ENCODE assay signal across 25 cellular contexts in genomic region chr10:133133471-133134231, GRCh38. TPM values are rescaled to one million over a fixed set of nuclear protein-coding genes. Genes with fewer than 3 reads are reported as not detected.
DNase-seq lines count a peak whose midpoint lies in the region; ATAC-seq and TF ChIP-seq lines count a peak whose summit lies in the region.
"Had no signal": no experiment of that assay in that cellular context is flagged by ENCODE, and none has a peak within 500 bp of the region (broad histone marks: within the 10 kb centered on the region; RNA-seq: fewer than 3 reads in every experiment).

No MANE protein-coding gene starts in this region.

- no peak for TF ChIP-seq POLR2A in ovary (IDR thresholded peaks at IDR 0.05)
- no peak for TF ChIP-seq POLR2A in esophagus muscularis mucosa (IDR thresholded peaks at IDR 0.05; ENCODE audit: low read depth)

- no peak for TF ChIP-seq EP300 in ovary (IDR thresholded peaks at IDR 0.05)
- TF ChIP-seq EP300 in esophagus muscularis mucosa (IDR thresholded peaks at IDR 0.05), result no peak

- WGBS in ovary, 3 donors, result 76 to 85% (median 78%) methylated on average over 20 of the region's 20 CpGs
- 79% methylated on average over 18 of the region's 20 CpGs for WGBS in esophagus muscularis mucosa

- H3K4me1 ChIP-seq in ovary (ENCODE audit: insufficient read depth), result no peaks in the 10 kb centered on the region
- H3K4me1 ChIP-seq in esophagus muscularis mucosa, result no peaks in the 10 kb centered on the region
- H3K4me1 ChIP-seq: gastroesophageal sphincter, pancreas, suprapubic skin had no signal

- H3K4me3 Mint-ChIP-seq in activated CD4-positive, alpha-beta memory T cell treated with anti-CD3 and anti-CD28 coated beads for 36 hours, result no peak overlapping the region
- H3K4me3 Mint-ChIP-seq: activated CD8-positive, alpha-beta T cell treated with anti-CD3 and anti-CD28 coated beads for 36 hours; activated naive CD8-positive, alpha-beta T cell treated with anti-CD3 and anti-CD28 coated beads, Interleukin-2, amount 10 ng/mL, durations not matched to agents 7 days and 5 days; naive thymus-derived CD4-positive, alpha-beta T cell had no signal

- POLR2A ChIA-PET in activated CD4-positive, alpha-beta memory T cell treated with anti-CD3 and anti-CD28 coated beads for 36 hours (lab: Charles Lee), result no interaction called here

- H3K27ac ChIP-seq in ovary (no peak overlapping the region), esophagus muscularis mucosa (replicated peaks in 1 of 4) (no peak overlapping the region)
- H3K27ac ChIP-seq: C4-2B, gastroesophageal sphincter, pancreas, suprapubic skin had no signal

- H3K4me3 ChIP-seq in ovary, result no peak overlapping the region
- no peak overlapping the region for H3K4me3 ChIP-seq in esophagus muscularis mucosa
- H3K4me3 ChIP-seq: gastroesophageal sphincter, pancreas, suprapubic skin had no signal

- no peak for TF ChIP-seq CTCF in ovary (IDR thresholded peaks at IDR 0.05)
- no peak for TF ChIP-seq CTCF in esophagus muscularis mucosa (IDR thresholded peaks at IDR 0.05)

- intact Hi-C loops in activated CD4-positive, alpha-beta memory T cell treated with anti-CD3 and anti-CD28 coated beads for 36 hours (cut with micrococcal nuclease), result no loop called here
- intact Hi-C loops in left ventricle myocardium superior (cut with micrococcal nuclease) (no loop called here), ovary (cut with DNase I) (no loop called here), esophagus muscularis mucosa (cut with DNase I) (no loop called here)

- no peak for ATAC-seq in left ventricle myocardium superior
- ATAC-seq in GM19035 (IDR thresholded peaks at IDR 0.05; ENCODE audit: unreplicated experiment), result no peak
- ATAC-seq in HG03469 (IDR thresholded peaks at IDR 0.05; ENCODE audit: unreplicated experiment), result no peak
- ATAC-seq: esophagus mucosa; gastroesophageal sphincter; naive thymus-derived CD4-positive, alpha-beta T cell; pancreas had no signal

- no peaks in the 10 kb centered on the region for H3K9me3 Mint-ChIP-seq in activated CD4-positive, alpha-beta memory T cell treated with anti-CD3 and anti-CD28 coated beads for 36 hours
- H3K9me3 Mint-ChIP-seq: activated CD8-positive, alpha-beta T cell treated with anti-CD3 and anti-CD28 coated beads for 36 hours; activated naive CD8-positive, alpha-beta T cell treated with anti-CD3 and anti-CD28 coated beads, Interleukin-2, amount 10 ng/mL, durations not matched to agents 7 days and 5 days had no signal

- H3K27ac Mint-ChIP-seq in activated CD4-positive, alpha-beta memory T cell treated with anti-CD3 and anti-CD28 coated beads for 36 hours, result no peak overlapping the region
- H3K27ac Mint-ChIP-seq: activated CD8-positive, alpha-beta T cell treated with anti-CD3 and anti-CD28 coated beads for 36 hours; activated naive CD8-positive, alpha-beta T cell treated with anti-CD3 and anti-CD28 coated beads, Interleukin-2, amount 10 ng/mL, durations not matched to agents 7 days and 5 days; naive thymus-derived CD4-positive, alpha-beta T cell had no signal

- CTCF ChIA-PET in activated CD4-positive, alpha-beta memory T cell treated with anti-CD3 and anti-CD28 coated beads for 36 hours (lab: Charles Lee), result no interaction called here

- DNase-seq in D341Med (ENCODE audit: low spot score) (peak; percentile 15), left ventricle myocardium superior (peak; percentile 12), ovary (peak in 4 of 5 donors; percentile 6 to 21 (median 10)), NCI-H2107 treated with DMSO at 0.1 percent for 48 hours (lab: John Stamatoyannopoulos, UW; ENCODE audit: unreplicated experiment) (no peak), esophagus muscularis mucosa (ENCODE audit: extremely low spot score) (no peak)
- DNase-seq in activated CD4-positive, alpha-beta memory T cell treated with anti-CD3 and anti-CD28 coated beads for 36 hours, result peak; percentile 3
- DNase-seq: activated CD8-positive, alpha-beta T cell treated with anti-CD3 and anti-CD28 coated beads for 36 hours; activated naive CD8-positive, alpha-beta T cell treated with anti-CD3 and anti-CD28 coated beads, Interleukin-2, amount 10 ng/mL, durations not matched to agents 7 days and 5 days; Calu3; effector CD8-positive, alpha-beta T cell; H9; mesendoderm; naive thymus-derived CD4-positive, alpha-beta T cell; NCI-H146; NCI-H2171 treated with DMSO at 0.1 percent for 48 hours; NCI-H526 treated with DMSO at 0.1 percent for 48 hours; SW 1271 had no signal

- H3K9me3 ChIP-seq in ovary (no peaks in the 10 kb centered on the region), esophagus muscularis mucosa (no peaks in the 10 kb centered on the region)
- H3K9me3 ChIP-seq: gastroesophageal sphincter, pancreas, suprapubic skin had no signal

- H3K4me1 Mint-ChIP-seq in activated CD4-positive, alpha-beta memory T cell treated with anti-CD3 and anti-CD28 coated beads for 36 hours (ENCODE audit: low read depth), result no peaks in the 10 kb centered on the region
- H3K4me1 Mint-ChIP-seq: activated naive CD8-positive, alpha-beta T cell treated with anti-CD3 and anti-CD28 coated beads, Interleukin-2, amount 10 ng/mL, durations not matched to agents 7 days and 5 days; H9; naive thymus-derived CD4-positive, alpha-beta T cell had no signal

- H3K36me3 ChIP-seq in ovary (no peaks in the 10 kb centered on the region), esophagus muscularis mucosa (no peaks in the 10 kb centered on the region)
- H3K36me3 ChIP-seq: gastroesophageal sphincter, pancreas, suprapubic skin had no signal

- no peaks in the 10 kb centered on the region for H3K36me3 Mint-ChIP-seq in activated CD4-positive, alpha-beta memory T cell treated with anti-CD3 and anti-CD28 coated beads for 36 hours
- H3K36me3 Mint-ChIP-seq: activated naive CD8-positive, alpha-beta T cell treated with anti-CD3 and anti-CD28 coated beads, Interleukin-2, amount 10 ng/mL, durations not matched to agents 7 days and 5 days; naive thymus-derived CD4-positive, alpha-beta T cell had no signal

- no peaks in the 10 kb centered on the region for H3K27me3 Mint-ChIP-seq in activated CD4-positive, alpha-beta memory T cell treated with anti-CD3 and anti-CD28 coated beads for 36 hours
- H3K27me3 Mint-ChIP-seq: activated CD8-positive, alpha-beta T cell treated with anti-CD3 and anti-CD28 coated beads for 36 hours; activated naive CD8-positive, alpha-beta T cell treated with anti-CD3 and anti-CD28 coated beads, Interleukin-2, amount 10 ng/mL, durations not matched to agents 7 days and 5 days; naive thymus-derived CD4-positive, alpha-beta T cell had no signal

- H3K27me3 ChIP-seq in ovary (no peaks in the 10 kb centered on the region), esophagus muscularis mucosa (peaks cover 0 to 11% (median 0%) of the 10 kb centered on the region in 4 donors)
- H3K27me3 ChIP-seq: pancreas, suprapubic skin had no signal

RNA-seq across cellular contexts. Expression of gene KNDC1, which starts 26.4 kb away (rescaled TPM):
- total RNA-seq in activated CD4-positive, alpha-beta memory T cell treated with anti-CD3 and anti-CD28 coated beads for 36 hours, result under 1 TPM; 0.17 to 0.70 TPM
- total RNA-seq in left ventricle myocardium superior (0.20 TPM), ovary (10 to 100 TPM in 6 of 7 donors, 1 to 10 TPM in 1; 6.7 to 34.9 (median 18.6) TPM), esophagus muscularis mucosa (1 to 10 TPM in 2 of 4 donors, under 1 TPM in 2; 0.42 to 1.7 (median 0.95) TPM)
- 1 to 10 TPM in 1 of 2 donors, under 1 TPM in 1; 0.67 to 5.6 TPM for polyA plus RNA-seq in ovary
- total RNA-seq: activated CD8-positive, alpha-beta T cell treated with anti-CD3 and anti-CD28 coated beads for 36 hours had no signal
- polyA plus RNA-seq: naive thymus-derived CD4-positive, alpha-beta T cell had no signal

RNA-seq across cellular contexts. Expression of gene ADGRA1, which starts 45.9 kb away (rescaled TPM):
- total RNA-seq in activated CD4-positive, alpha-beta memory T cell treated with anti-CD3 and anti-CD28 coated beads for 36 hours, result not detected
- total RNA-seq in left ventricle myocardium superior (not detected), ovary (under 1 TPM in 4 of 7 donors, not detected in 3; 0.07 to 0.92 (median 0.13) TPM), esophagus muscularis mucosa (under 1 TPM in 2 of 4 donors, not detected in 2; under 0.01 to 0.06 TPM)
- not detected for polyA plus RNA-seq in ovary
- total RNA-seq: activated CD8-positive, alpha-beta T cell treated with anti-CD3 and anti-CD28 coated beads for 36 hours; activated naive CD8-positive, alpha-beta T cell treated with anti-CD3 and anti-CD28 coated beads, Interleukin-2, amount 10 ng/mL, durations not matched to agents 7 days and 5 days; Calu3; esophagus mucosa; kidney epithelial cell; naive thymus-derived CD4-positive, alpha-beta T cell; suprapubic skin had no signal
- polyA plus RNA-seq: naive thymus-derived CD4-positive, alpha-beta T cell had no signal

Comparison
In these comparisons a context has a peak if more than half of its experiments do, and no peak if none do; other contexts are left out.
1. DNase-seq: peak in D341Med (single experiment), activated CD4-positive, alpha-beta memory T cell treated with anti-CD3 and anti-CD28 coated beads for 36 hours (single experiment), left ventricle myocardium superior (single experiment) and ovary (4 of 5); none in NCI-H2107 treated with DMSO at 0.1 percent for 48 hours (single experiment) and esophagus muscularis mucosa (single experiment).